Comparison of ENCODE assay signal across 11 cellular contexts in genomic region chr9:22022396-22022795, GRCh38.
"Had no signal": no experiment of that assay in that cellular context is flagged by ENCODE, and none has a peak within 500 bp of the region (broad histone marks: within the 10 kb centered on the region; RNA-seq: fewer than 3 reads in every experiment).

No MANE protein-coding gene starts in this region.

- H3K27ac ChIP-seq: adrenal gland, ascending aorta, body of pancreas, brain microvascular endothelial cell, breast epithelium, cardiac muscle cell had no signal

- H3K9me3 ChIP-seq: adrenal gland, ascending aorta, body of pancreas, breast epithelium had no signal

- H3K36me3 ChIP-seq: adrenal gland, ascending aorta, brain microvascular endothelial cell, breast epithelium, cardiac muscle cell had no signal

- H3K4me1 ChIP-seq: adrenal gland, ascending aorta, body of pancreas, breast epithelium had no signal

- H3K4me3 ChIP-seq: adrenal gland, ascending aorta, body of pancreas, breast epithelium, cardiac muscle cell had no signal

- ATAC-seq: activated naive CD4-positive, alpha-beta T cell treated with anti-CD3 and anti-CD28 coated beads, Interleukin-2, amount 50 U/mL, for 72 hours; activated naive CD8-positive, alpha-beta T cell treated with anti-CD3 and anti-CD28 coated beads, Interleukin-2, amount 50 U/mL, for 24 hours; activated T-cell treated with anti-CD3 and anti-CD28 coated beads, Interleukin-2, amount 50 U/mL, for 4 hours; activated T-cell treated with anti-CD3 and anti-CD28 coated beads, Interleukin-2, amount 50 U/mL, for 72 hours; activated T-helper 17 cell treated with anti-CD3 and anti-CD28 coated beads, Interleukin-2, amount 50 U/mL, for 72 hours; body of pancreas had no signal
